Comparison of ENCODE assay signal across 8 cellular contexts in the genomic region with DNA sequence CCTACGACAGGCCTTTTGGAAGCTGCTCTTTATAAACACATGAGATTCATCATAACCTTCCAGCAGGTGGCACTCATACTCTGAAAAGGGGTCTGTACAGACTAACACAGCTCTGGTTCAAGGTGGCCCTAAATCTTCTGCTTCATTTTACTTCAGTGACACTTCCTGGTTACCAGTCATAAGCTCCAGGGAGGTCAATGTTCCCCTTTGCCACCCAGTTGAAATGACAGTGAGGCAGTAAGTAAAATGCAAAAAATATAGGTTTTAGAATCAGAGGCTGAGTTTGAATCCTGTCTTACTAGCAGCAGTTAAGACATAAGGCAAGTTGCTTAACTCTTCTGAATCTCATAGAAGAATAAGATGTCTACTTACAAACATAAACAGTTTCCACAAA.
DNase-seq lines count a peak whose midpoint lies in the region; ATAC-seq and FAIRE-seq lines count a peak whose summit lies in the region.

No MANE protein-coding gene starts in this region.

- DNase-seq in activated T-cell treated with anti-CD3 and anti-CD28 coated beads for 1 hour (ENCODE audit: low read depth): peak; percentile 42
- no peak for DNase-seq in activated T-cell treated with anti-CD3 and anti-CD28 coated beads, Interleukin-2, amount 50 U/mL, for 1 hour
- DNase-seq in NCI-H1092 treated with DMSO at 0.1 percent for 48 hours (lab: John Stamatoyannopoulos, UW): peak; percentile 68
- DNase-seq in SKM-1 treated with dmso at 0.1 percent for 144 hours (lab: John Stamatoyannopoulos, UW; ENCODE audit: unreplicated experiment): peak; percentile 92
- DNase-seq in astrocyte of the hippocampus (ENCODE audit: low read depth, low spot score): peak; percentile 84
- DNase-seq in hypothalamus (lab: John Stamatoyannopoulos, UW): peak in 27 of 51 donors; percentile 2 to 87 (median 33)
- peak; percentile 93 for DNase-seq in small intestine

- H3K27ac ChIP-seq in small intestine (ENCODE audit: low read depth in 1 of 2, low read length in 1 of 2): no peak overlapping the region

- no peak overlapping the region for H3K4me3 ChIP-seq in small intestine (ENCODE audit: low read depth in 1 of 2, low read length in 2 of 2)

- peak; percentile 90 for ATAC-seq in HG02763 (IDR thresholded peaks at IDR 0.05; ENCODE audit: unreplicated experiment)

- H3K36me3 ChIP-seq in small intestine (ENCODE audit: control insufficient read depth in 2 of 2, insufficient read depth in 2 of 2, low read length in 2 of 2): no peaks in the 10 kb centered on the region

- 7 to 15% (median 15%) methylated on average over 1 of the region's 1 CpG for WGBS in small intestine, 3 donors

- peak; percentile 10 for FAIRE-seq in small intestine (lab: Jason Lieb, UNC)

- no peaks in the 10 kb centered on the region for H3K4me1 ChIP-seq in small intestine (ENCODE audit: control insufficient read depth in 2 of 2, insufficient read depth in 1 of 2, low read depth in 1 of 2, low read length in 1 of 2)

- no peaks in the 10 kb centered on the region for H3K9me3 ChIP-seq in small intestine (ENCODE audit: control insufficient read depth, low read depth)

- no peaks in the 10 kb centered on the region for H3K27me3 ChIP-seq in small intestine (ENCODE audit: control insufficient read depth in 2 of 2, insufficient read depth in 2 of 2, low read length in 2 of 2)
